In the genomic region with DNA sequence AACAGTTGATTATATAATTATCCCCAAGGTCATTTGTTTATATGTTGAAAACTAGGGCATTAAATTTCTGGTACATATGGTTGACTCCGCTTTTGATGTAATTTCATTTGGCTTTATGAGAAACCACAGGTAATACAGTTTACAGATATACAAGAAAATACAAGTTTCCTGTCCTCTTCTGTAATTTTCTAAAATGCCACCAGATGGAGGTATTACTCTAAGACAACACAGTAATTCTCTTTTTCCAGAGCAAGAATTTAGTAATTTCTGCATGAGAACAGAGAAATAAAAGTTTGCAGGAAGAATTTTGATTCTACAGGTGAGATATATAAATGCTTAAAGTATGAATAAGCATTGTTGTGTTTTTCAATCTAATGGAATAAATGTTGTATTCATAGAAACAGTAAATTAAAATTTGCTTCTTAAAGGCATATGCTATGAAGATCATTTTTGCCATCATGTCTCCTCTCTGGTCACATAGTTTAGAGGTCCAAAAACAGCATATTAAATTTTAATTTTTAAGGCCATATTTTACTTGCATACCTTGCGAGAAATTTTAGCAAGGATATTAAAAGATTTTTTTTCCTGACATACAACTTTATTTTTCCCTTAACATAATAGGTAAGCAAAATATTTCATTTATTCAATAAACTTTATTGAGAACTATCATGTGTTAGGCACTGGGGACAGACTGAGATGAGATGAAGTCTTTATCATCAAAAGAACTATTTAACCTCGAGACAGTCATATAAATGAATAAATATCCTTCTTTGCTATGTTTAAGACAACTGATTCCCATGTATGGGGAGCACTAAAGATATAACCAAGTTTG, we compare ENCODE assay signal across 8 cellular contexts. TPM values are rescaled to one million over a fixed set of nuclear protein-coding genes. Genes with fewer than 3 reads are reported as not detected.
DNase-seq lines count a peak whose midpoint lies in the region; ATAC-seq, FAIRE-seq and TF ChIP-seq lines count a peak whose summit lies in the region.

No MANE protein-coding gene starts in this region.

- H2AFZ ChIP-seq in K562 (ENCODE audit: low read depth, low read length): no peak overlapping the region

- no peaks in the 10 kb centered on the region for H4K20me1 ChIP-seq in K562 (replicated peaks; ENCODE audit: control insufficient read depth, insufficient read depth, low read length)

- no peak overlapping the region for H3K27ac ChIP-seq in K562 (ENCODE audit: extremely low read depth, low read depth, low read length)
- no peak overlapping the region for H3K27ac ChIP-seq in WERI-Rb-1

- intact Hi-C loops in K562 (cut with micrococcal nuclease): loop anchor here (1.0 to 5.0 kb wide), 3 partner anchors 56 to 154 kb away; no protein-coding TSS in a partner anchor

- peak; percentile 92 to 94 for TF ChIP-seq RAD21 in K562 (CRISPR knock-in tag; conservative IDR thresholded peaks at IDR 0.05 in 1 of 2, IDR thresholded peaks at IDR 0.05 in 1 of 2)

- TF ChIP-seq CTCF in K562 (IDR thresholded peaks at IDR 0.05 in 2 of 3, conservative IDR thresholded peaks at IDR 0.05 in 1 of 3; ENCODE audit: insufficient read depth in 2 of 3, low read depth in 1 of 3, low read length in 3 of 3): peak in 2 of 3 experiments; percentile 43 to 75; a peak in 4 of 6 replicates
- TF ChIP-seq CTCF in WERI-Rb-1 (IDR thresholded peaks at IDR 0.05; ENCODE audit: low read depth, low read length): no peak

- CTCF ChIA-PET in K562 (lab: Yijun Ruan, JAX; ENCODE audit: low intra/inter-chr PET ratio): interaction anchor here (0.6 to 4.0 kb wide), 4 partner anchors 121 to 154 kb away, joined by 3 to 53 read pairs (median 14); no protein-coding TSS in a partner anchor

- ATAC-seq in GM21529 (IDR thresholded peaks at IDR 0.05; ENCODE audit: unreplicated experiment): peak; percentile 56
- peak; percentile 75 for ATAC-seq in K562
- ATAC-seq in left lobe of liver: peak; percentile 81

- no peak for TF ChIP-seq EP300 in K562 (IDR thresholded peaks at IDR 0.05; ENCODE audit: low read length)

- H3K9me3 ChIP-seq in K562 (replicated peaks; ENCODE audit: control insufficient read depth, insufficient read depth, low read depth, low read length): no peaks in the 10 kb centered on the region
- no peaks in the 10 kb centered on the region for H3K9me3 ChIP-seq in WERI-Rb-1 (ENCODE audit: severe bottlenecking)

- TF ChIP-seq POLR2A in K562 (conservative IDR thresholded peaks at IDR 0.05): no peak

- no peak overlapping the region for H3K9ac ChIP-seq in K562 (ENCODE audit: insufficient read depth in 1 of 2, low read depth in 2 of 2, low read length in 2 of 2)

- POLR2A ChIA-PET in K562 (lab: Yijun Ruan, JAX): no interaction called here

- no TSS peak for BruUV-seq in K562 (replicated peaks; lab: Mats Ljungman, UMichigan)

- in situ Hi-C loops in K562 (cut with MboI): no loop called here

- DNase-seq in NCI-H1105 treated with DMSO at 0.1 percent for 48 hours (lab: John Stamatoyannopoulos, UW) (peak; percentile 15), NCI-H1105 (lab: John Stamatoyannopoulos, UW) (no peak), NCI-H2029 (lab: John Stamatoyannopoulos, UW) (peak; percentile 7), K562 (ENCODE audit: extremely low read depth in 1 of 4, low spot score in 3 of 4) (peak in 3 of 4 experiments; percentile 11 to 56 (median 15)), left lobe of liver (ENCODE audit: low spot score) (no peak), WERI-Rb-1 (no peak)
- no peak for DNase-seq in activated CD4-positive, alpha-beta T cell treated with anti-CD3 and anti-CD28 coated beads, Interleukin-2, amount 50 U/mL, for 1 hour

- H3K36me3 ChIP-seq in K562 (ENCODE audit: control insufficient read depth, insufficient read depth, low read length) (peaks cover 74% of the 10 kb centered on the region), WERI-Rb-1 (peaks cover 44% of the 10 kb centered on the region)

- H3K4me3 ChIP-seq in K562 (no peak overlapping the region), WERI-Rb-1 (ENCODE audit: low read depth, low read length) (no peak overlapping the region)

- H3K4me2 ChIP-seq in K562 (ENCODE audit: insufficient read depth, low read length): no peak overlapping the region

- H3K27me3 ChIP-seq in K562 (ENCODE audit: control insufficient read depth in 2 of 2, insufficient read depth in 2 of 2, low read length in 2 of 2): no peaks in the 10 kb centered on the region
- no peaks in the 10 kb centered on the region for H3K27me3 ChIP-seq in WERI-Rb-1 (ENCODE audit: insufficient read depth, low read depth, severe bottlenecking)

- no peaks in the 10 kb centered on the region for H3K4me1 ChIP-seq in K562 (replicated peaks in 1 of 2; ENCODE audit: control insufficient read depth in 2 of 2, insufficient read depth in 2 of 2, low read length in 2 of 2)

- H3K79me2 ChIP-seq in K562 (ENCODE audit: control insufficient read depth, insufficient read depth, low read length): peaks cover 82% of the 10 kb centered on the region

- 64% methylated on average over 3 of the region's 3 CpGs for WGBS in K562 (ENCODE audit: insufficient coverage, low coverage, missing lambda C conversion rate)

- H3K9me1 ChIP-seq in K562 (ENCODE audit: control insufficient read depth, insufficient read depth, low read length): no peaks in the 10 kb centered on the region

- FAIRE-seq in K562 (lab: Jason Lieb, UNC): peak; percentile 77

TF ChIP-seq in K562, 482 proteins besides CTCF, POLR2A, EP300 and RAD21 (continues in another document):
- TF ChIP-seq, protein P1, sequence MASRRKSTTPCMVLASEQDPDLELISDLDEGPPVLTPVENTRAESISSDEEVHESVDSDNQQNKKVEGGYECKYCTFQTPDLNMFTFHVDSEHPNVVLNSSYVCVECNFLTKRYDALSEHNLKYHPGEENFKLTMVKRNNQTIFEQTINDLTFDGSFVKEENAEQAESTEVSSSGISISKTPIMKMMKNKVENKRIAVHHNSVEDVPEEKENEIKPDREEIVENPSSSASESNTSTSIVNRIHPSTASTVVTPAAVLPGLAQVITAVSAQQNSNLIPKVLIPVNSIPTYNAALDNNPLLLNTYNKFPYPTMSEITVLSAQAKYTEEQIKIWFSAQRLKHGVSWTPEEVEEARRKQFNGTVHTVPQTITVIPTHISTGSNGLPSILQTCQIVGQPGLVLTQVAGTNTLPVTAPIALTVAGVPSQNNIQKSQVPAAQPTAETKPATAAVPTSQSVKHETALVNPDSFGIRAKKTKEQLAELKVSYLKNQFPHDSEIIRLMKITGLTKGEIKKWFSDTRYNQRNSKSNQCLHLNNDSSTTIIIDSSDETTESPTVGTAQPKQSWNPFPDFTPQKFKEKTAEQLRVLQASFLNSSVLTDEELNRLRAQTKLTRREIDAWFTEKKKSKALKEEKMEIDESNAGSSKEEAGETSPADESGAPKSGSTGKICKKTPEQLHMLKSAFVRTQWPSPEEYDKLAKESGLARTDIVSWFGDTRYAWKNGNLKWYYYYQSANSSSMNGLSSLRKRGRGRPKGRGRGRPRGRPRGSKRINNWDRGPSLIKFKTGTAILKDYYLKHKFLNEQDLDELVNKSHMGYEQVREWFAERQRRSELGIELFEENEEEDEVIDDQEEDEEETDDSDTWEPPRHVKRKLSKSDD (conservative IDR thresholded peaks at IDR 0.05; ENCODE audit: low read length): no peak
- TF ChIP-seq RNF2 (IDR thresholded peaks at IDR 0.05) (no peak), ZNF384 (IDR thresholded peaks at IDR 0.05; ENCODE audit: low read depth, low read length) (no peak), GTF2E2 (tag; IDR thresholded peaks at IDR 0.05) (no peak), ZKSCAN8 (CRISPR knock-in tag; IDR thresholded peaks at IDR 0.05) (no peak), HNRNPK (IDR thresholded peaks at IDR 0.05; ENCODE audit: low read depth, low read length, poor library complexity, severe bottlenecking) (no peak), CC2D1A (IDR thresholded peaks at IDR 0.05) (0 out of 2 replicates have a peak, but pooled peaks have one; percentile 29), E2F3 (CRISPR knock-in tag; IDR thresholded peaks at IDR 0.05) (no peak)
- TF ChIP-seq, protein P2, sequence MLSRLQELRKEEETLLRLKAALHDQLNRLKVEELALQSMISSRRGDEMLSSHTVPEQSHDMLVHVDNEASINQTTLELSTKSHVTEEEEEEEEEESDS (CRISPR knock-in tag; IDR thresholded peaks at IDR 0.05): no peak
- TF ChIP-seq, protein P3, sequence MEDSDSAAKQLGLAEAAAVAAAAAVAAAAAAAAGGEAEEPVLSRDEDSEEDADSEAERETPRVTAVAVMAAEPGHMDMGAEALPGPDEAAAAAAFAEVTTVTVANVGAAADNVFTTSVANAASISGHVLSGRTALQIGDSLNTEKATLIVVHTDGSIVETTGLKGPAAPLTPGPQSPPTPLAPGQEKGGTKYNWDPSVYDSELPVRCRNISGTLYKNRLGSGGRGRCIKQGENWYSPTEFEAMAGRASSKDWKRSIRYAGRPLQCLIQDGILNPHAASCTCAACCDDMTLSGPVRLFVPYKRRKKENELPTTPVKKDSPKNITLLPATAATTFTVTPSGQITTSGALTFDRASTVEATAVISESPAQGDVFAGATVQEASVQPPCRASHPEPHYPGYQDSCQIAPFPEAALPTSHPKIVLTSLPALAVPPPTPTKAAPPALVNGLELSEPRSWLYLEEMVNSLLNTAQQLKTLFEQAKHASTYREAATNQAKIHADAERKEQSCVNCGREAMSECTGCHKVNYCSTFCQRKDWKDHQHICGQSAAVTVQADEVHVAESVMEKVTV (CRISPR knock-in tag; IDR thresholded peaks at IDR 0.05): peak; percentile 91

RNA-seq across cellular contexts. Expression of a gene that starts 22.7 kb away (rescaled TPM):
- 44.8 and 254 TPM in 2 replicates for total RNA-seq in K562 (2011; cell fraction: chromatin; rRNA removed; ENCODE audit: low replicate concordance)
- 14.8 and 27.5 TPM in 2 replicates for total RNA-seq in K562 (2011; cell fraction: nucleolus; rRNA removed)
- 79.9 and 108 TPM in 2 replicates for total RNA-seq in K562 (2011; cell fraction: nucleoplasm; rRNA removed)
- 55.6 and 58.7 TPM in 2 replicates for total RNA-seq in K562 (2014; rRNA removed)
- total RNA-seq in K562 (2014; rRNA removed; fragmentation: Illumina TruSeq; extraction: Trizol): 103 and 112 TPM in 2 replicates
- 124 and 133 TPM in 2 replicates for total RNA-seq in K562 (2015; rRNA removed; fragmentation: Illumina TruSeq; extraction: Trizol)
- 48.8 and 50.3 TPM in 2 replicates for total RNA-seq in K562 (2021)
- polyA plus RNA-seq in K562 (2011; rRNA removed): 38.0 and 68.0 TPM in 2 replicates
- 12.8 and 20.8 TPM in 2 replicates for polyA plus RNA-seq in K562 (2011; cell fraction: cytosol; rRNA removed)
- polyA plus RNA-seq in K562 (2011; cell fraction: nucleus; rRNA removed): 65.9 and 75.1 TPM in 2 replicates
- polyA plus RNA-seq in K562 (2012): 24.9 and 26.1 TPM in 2 replicates
- polyA plus RNA-seq in K562 (2014; fragmentation: Illumina TruSeq; extraction: Trizol): 56.4 and 90.8 TPM in 2 replicates
- 10 to 100 TPM; 27.3 to 28.6 TPM for polyA plus RNA-seq in K562 (2014; fragmentation: Nextera tagmentation; extraction: Ambion mirVana)
- polyA plus RNA-seq in K562 (2014; rRNA removed): 45.3 and 52.6 TPM in 2 replicates
- 142 and 159 TPM in 2 replicates for polyA minus RNA-seq in K562 (2011; rRNA and poly(A)+ RNA removed)
- 32.8 and 50.2 TPM in 2 replicates for polyA minus RNA-seq in K562 (2011; cell fraction: cytosol; rRNA and poly(A)+ RNA removed)
- polyA minus RNA-seq in K562 (2011; cell fraction: nucleus; rRNA and poly(A)+ RNA removed): 89.1 and 140 TPM in 2 replicates
- total RNA-seq in left lobe of liver: 9.8 TPM

Comparison
In these comparisons a context has a peak if more than half of its experiments do, and no peak if none do; other contexts are left out.
1. DNase-seq: peak in NCI-H1105 treated with DMSO at 0.1 percent for 48 hours (single experiment), NCI-H2029 (single experiment) and K562 (3 of 4); none in NCI-H1105 (single experiment), left lobe of liver (single experiment), WERI-Rb-1 (single experiment) and activated CD4-positive, alpha-beta T cell treated with anti-CD3 and anti-CD28 coated beads, Interleukin-2, amount 50 U/mL, for 1 hour (single experiment).
2. Peak in every context shown above with its lines, with median percentiles within 50 percentile points of each other: ATAC-seq.